Comparison of ENCODE assay signal across 8 cellular contexts in genomic region chr3:69740103-69741021, GRCh38. TPM values are rescaled to one million over a fixed set of nuclear protein-coding genes. Genes with fewer than 3 reads are reported as not detected.
DNase-seq lines count a peak whose midpoint lies in the region; ATAC-seq and TF ChIP-seq lines count a peak whose summit lies in the region.

No MANE protein-coding gene starts in this region.

- H3K4me2 ChIP-seq in GM23338: peak overlapping the region; percentile 87

- H3K9me3 Mint-ChIP-seq in GM23338 (no peaks in the 10 kb centered on the region), brain (no peaks in the 10 kb centered on the region)

- H3K9me2 ChIP-seq in GM23338 (ENCODE audit: insufficient read depth): no peaks in the 10 kb centered on the region

- ATAC-seq in GM23338 (peak; percentile 73), left colon (peak; percentile 61)

- peaks cover 2% of the 10 kb centered on the region for H3K27me3 Mint-ChIP-seq in GM23338 (ENCODE audit: insufficient read depth, low read depth, poor library complexity)
- peaks cover 47% of the 10 kb centered on the region for H3K27me3 Mint-ChIP-seq in brain

- no peaks in the 10 kb centered on the region for H4K20me1 ChIP-seq in GM23338 (replicated peaks; ENCODE audit: insufficient read depth)

- H3K27ac Mint-ChIP-seq in GM23338: no peak overlapping the region
- peak overlapping the region in 2 of 5 experiments; percentile 47 to 59 for H3K27ac Mint-ChIP-seq in brain

- BruUV-seq in A673 (replicated peaks; lab: Mats Ljungman, UMichigan): no TSS peak

- POLR2A ChIA-PET in A673 (lab: Charles Lee; ENCODE audit: low non-redundant PET): no interaction called here

- no peak for DNase-seq in A673 (ENCODE audit: low spot score)
- peak; percentile 88 for DNase-seq in GM23338 (ENCODE audit: low spot score)
- peak; percentile 43 to 69 for DNase-seq in left colon
- DNase-seq in testis: peak; percentile 63
- DNase-seq in mesenteric fat pad (ENCODE audit: low spot score): no peak
- DNase-seq in NAMALWA (ENCODE audit: low spot score): no peak
- no peak for DNase-seq in NCI-H1092 (lab: John Stamatoyannopoulos, UW)

- H3K27ac ChIP-seq in A673 (ENCODE audit: low read depth, low read length, poor library complexity, severe bottlenecking) (no peak overlapping the region), GM23338 (ENCODE audit: low read depth) (no peak overlapping the region), testis (peak overlapping the region; percentile 83 to 84)

- no peaks in the 10 kb centered on the region for H3K9me3 ChIP-seq in A673 (ENCODE audit: low read depth, low read length, poor library complexity, severe bottlenecking)
- H3K9me3 ChIP-seq in testis: no peaks in the 10 kb centered on the region

- peak overlapping the region; percentile 100 for H2AFZ ChIP-seq in GM23338

- H3K79me2 ChIP-seq in GM23338 (replicated peaks; ENCODE audit: insufficient read depth): no peaks in the 10 kb centered on the region

- H3K36me3 ChIP-seq in A673 (ENCODE audit: insufficient read depth, low read length, poor library complexity, severe bottlenecking): no peaks in the 10 kb centered on the region
- H3K36me3 ChIP-seq in GM23338 (ENCODE audit: insufficient read depth): no peaks in the 10 kb centered on the region
- no peaks in the 10 kb centered on the region for H3K36me3 ChIP-seq in testis (ENCODE audit: low read depth, missing control alignments)

- no peaks in the 10 kb centered on the region for H3K36me3 Mint-ChIP-seq in GM23338 (ENCODE audit: low read depth)
- no peaks in the 10 kb centered on the region for H3K36me3 Mint-ChIP-seq in brain

- no peaks in the 10 kb centered on the region for H3F3A ChIP-seq in GM23338 (replicated peaks; ENCODE audit: low read depth)

- intact Hi-C loops in A673 (cut with micrococcal nuclease; ENCODE audit: unreplicated experiment) (no loop called here), left colon (cut with DNase I, micrococcal nuclease) (no loop called here), testis (cut with DNase I; ENCODE audit: low total_unique reads) (no loop called here)

- TF ChIP-seq POLR2A in testis (IDR thresholded peaks at IDR 0.05): no peak

- no peak for TF ChIP-seq CTCF in A673 (conservative IDR thresholded peaks at IDR 0.05; ENCODE audit: low read depth, low read length)
- TF ChIP-seq CTCF in GM23338 (conservative IDR thresholded peaks at IDR 0.05; ENCODE audit: low read depth in 2 of 2): no peak
- no peak for TF ChIP-seq CTCF in brain (conservative IDR thresholded peaks at IDR 0.05)
- TF ChIP-seq CTCF in testis (IDR thresholded peaks at IDR 0.05): no peak

- H3K4me1 ChIP-seq in A673 (ENCODE audit: insufficient read depth, low read length, poor library complexity, severe bottlenecking) (no peaks in the 10 kb centered on the region), GM23338 (ENCODE audit: insufficient read depth) (peaks cover 12% of the 10 kb centered on the region; the same call in 1 of the 2 replicates), testis (peaks cover 2% of the 10 kb centered on the region)

- peaks cover 26% of the 10 kb centered on the region for H3K4me1 Mint-ChIP-seq in GM23338
- H3K4me1 Mint-ChIP-seq in brain: peaks cover 34% of the 10 kb centered on the region

- 8 to 12% methylated on average over 24 to 25 of the region's 26 CpGs for WGBS in testis, 2 donors

- CTCF ChIA-PET in A673 (lab: Charles Lee): no interaction called here

- H3K4me3 ChIP-seq in A673 (ENCODE audit: low read depth, low read length, poor library complexity, severe bottlenecking): peak overlapping the region; percentile 57
- peak overlapping the region; percentile 94 for H3K4me3 ChIP-seq in GM23338
- H3K4me3 ChIP-seq in testis: peak overlapping the region; percentile 84 to 94

- no peaks in the 10 kb centered on the region for H3K27me3 ChIP-seq in A673 (replicated peaks; ENCODE audit: insufficient read depth, low read depth, low read length, poor library complexity)
- H3K27me3 ChIP-seq in GM23338 (ENCODE audit: insufficient read depth): peaks cover 47% of the 10 kb centered on the region
- H3K27me3 ChIP-seq in testis: no peaks in the 10 kb centered on the region

- H3K4me3 Mint-ChIP-seq in GM23338 (peak overlapping the region; percentile 86), brain (peak overlapping the region; percentile 83 to 94 (median 91))

TF ChIP-seq in GM23338, 12 proteins besides CTCF, POLR2A, EP300 and RAD21 (continues in another document):
- TF ChIP-seq JUNB (IDR thresholded peaks at IDR 0.05; ENCODE audit: unreplicated experiment): no peak
- TF ChIP-seq EZH2phosphoT487 (IDR thresholded peaks at IDR 0.05; ENCODE audit: unreplicated experiment): no peak
- TF ChIP-seq NANOG (IDR thresholded peaks at IDR 0.05; ENCODE audit: borderline replicate concordance): no peak
- TF ChIP-seq, protein P1, sequence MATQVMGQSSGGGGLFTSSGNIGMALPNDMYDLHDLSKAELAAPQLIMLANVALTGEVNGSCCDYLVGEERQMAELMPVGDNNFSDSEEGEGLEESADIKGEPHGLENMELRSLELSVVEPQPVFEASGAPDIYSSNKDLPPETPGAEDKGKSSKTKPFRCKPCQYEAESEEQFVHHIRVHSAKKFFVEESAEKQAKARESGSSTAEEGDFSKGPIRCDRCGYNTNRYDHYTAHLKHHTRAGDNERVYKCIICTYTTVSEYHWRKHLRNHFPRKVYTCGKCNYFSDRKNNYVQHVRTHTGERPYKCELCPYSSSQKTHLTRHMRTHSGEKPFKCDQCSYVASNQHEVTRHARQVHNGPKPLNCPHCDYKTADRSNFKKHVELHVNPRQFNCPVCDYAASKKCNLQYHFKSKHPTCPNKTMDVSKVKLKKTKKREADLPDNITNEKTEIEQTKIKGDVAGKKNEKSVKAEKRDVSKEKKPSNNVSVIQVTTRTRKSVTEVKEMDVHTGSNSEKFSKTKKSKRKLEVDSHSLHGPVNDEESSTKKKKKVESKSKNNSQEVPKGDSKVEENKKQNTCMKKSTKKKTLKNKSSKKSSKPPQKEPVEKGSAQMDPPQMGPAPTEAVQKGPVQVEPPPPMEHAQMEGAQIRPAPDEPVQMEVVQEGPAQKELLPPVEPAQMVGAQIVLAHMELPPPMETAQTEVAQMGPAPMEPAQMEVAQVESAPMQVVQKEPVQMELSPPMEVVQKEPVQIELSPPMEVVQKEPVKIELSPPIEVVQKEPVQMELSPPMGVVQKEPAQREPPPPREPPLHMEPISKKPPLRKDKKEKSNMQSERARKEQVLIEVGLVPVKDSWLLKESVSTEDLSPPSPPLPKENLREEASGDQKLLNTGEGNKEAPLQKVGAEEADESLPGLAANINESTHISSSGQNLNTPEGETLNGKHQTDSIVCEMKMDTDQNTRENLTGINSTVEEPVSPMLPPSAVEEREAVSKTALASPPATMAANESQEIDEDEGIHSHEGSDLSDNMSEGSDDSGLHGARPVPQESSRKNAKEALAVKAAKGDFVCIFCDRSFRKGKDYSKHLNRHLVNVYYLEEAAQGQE (IDR thresholded peaks at IDR 0.05; ENCODE audit: unreplicated experiment): no peak

RNA-seq across cellular contexts. Expression of gene MITF, which starts 1.1 kb away (rescaled TPM):
- total RNA-seq in A673 (2021) (0.44 and 0.52 TPM in 2 replicates), left colon (1 to 10 TPM; 3.6 to 9.3 TPM), testis (1 to 10 TPM; 5.5 to 9.0 TPM), mesenteric fat pad (43.8 TPM)
- total RNA-seq in GM23338 (2014; rRNA removed; shearing (Covaris generic)): 1.9 and 4.2 TPM in 2 replicates
- polyA plus RNA-seq in GM23338 (2016; fragmentation: Nextera tagmentation; extraction: Ambion mirVana) (1.5 and 2.4 TPM in 2 replicates), brain (ENCODE audit: insufficient read depth, low read depth, low replicate concordance) (1.6 TPM), testis (ENCODE audit: insufficient read depth, low read depth, low replicate concordance) (5.8 TPM)

Comparison
In these comparisons a context has a peak if more than half of its experiments do, and no peak if none do; other contexts are left out.
1. DNase-seq: peak in GM23338 (single experiment), left colon (2 of 2) and testis (single experiment); none in A673 (single experiment), mesenteric fat pad (single experiment), NAMALWA (single experiment) and NCI-H1092 (single experiment).
2. H3K27ac ChIP-seq: peak in testis (2 of 2); none in A673 (single experiment) and GM23338 (single experiment).
3. Peak in every context shown above with its lines, with median percentiles within 50 percentile points of each other: H3K4me3 ChIP-seq.